8 cellular contexts compared by ENCODE assay signal in the genomic region with DNA sequence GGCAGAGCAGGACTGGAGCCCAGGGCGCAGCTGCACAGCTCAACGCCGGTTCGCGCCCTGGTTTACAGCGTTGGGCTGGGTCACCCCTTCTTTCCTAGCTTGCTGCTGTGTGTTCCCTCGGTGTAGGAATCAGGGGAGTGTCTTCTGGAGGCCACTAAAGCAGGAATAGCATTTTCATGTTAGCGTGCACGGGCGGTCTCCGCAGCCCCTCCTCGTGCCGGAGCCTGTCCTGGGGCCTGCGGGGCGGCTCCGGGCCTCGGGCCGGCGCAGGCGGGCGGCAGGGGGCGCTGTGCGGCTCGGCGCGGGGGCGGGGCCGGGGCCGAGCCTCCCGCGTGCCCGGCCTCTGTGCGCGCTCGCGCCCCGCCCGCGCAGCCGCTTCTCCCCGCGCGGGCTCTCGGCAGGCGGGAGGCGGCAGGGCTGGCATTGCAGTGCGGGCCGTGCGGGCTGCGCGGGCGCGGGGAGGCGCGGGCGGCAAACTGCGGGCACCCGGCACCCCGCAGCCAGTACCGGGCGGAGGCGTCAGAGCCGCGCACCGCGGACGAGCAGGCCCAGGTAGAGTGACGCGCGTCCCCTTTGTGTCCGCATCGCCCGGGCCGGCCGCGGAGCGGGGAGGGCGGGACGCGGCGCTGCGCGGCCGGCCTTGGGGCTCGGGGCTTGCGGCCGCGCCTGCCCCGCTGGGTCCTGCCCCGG. TPM values are rescaled to one million over a fixed set of nuclear protein-coding genes. Genes with fewer than 3 reads are reported as not detected.
DNase-seq lines count a peak whose midpoint lies in the region; ATAC-seq, FAIRE-seq and TF ChIP-seq lines count a peak whose summit lies in the region.

TSS of gene RNF144A (plus strand) at position 342 of the 690 bp plus-strand sequence. CDS start 79,515 bp downstream, outside the sequence.

- peaks cover 2% of the 10 kb centered on the region for H3K36me3 Mint-ChIP-seq in T-helper 17 cell (ENCODE audit: low read depth)
- peaks cover 2% of the 10 kb centered on the region for H3K36me3 Mint-ChIP-seq in astrocyte (ENCODE audit: low read depth, unreplicated experiment)

- H3K27me3 ChIP-seq in Karpas-422 (ENCODE audit: low read length), result no peaks in the 10 kb centered on the region
- H3K27me3 ChIP-seq in astrocyte (ENCODE audit: insufficient read depth, low read length), result no peaks in the 10 kb centered on the region

- DNase-seq in GDM1 (lab: John Stamatoyannopoulos, UW) (peak; percentile 35), Karpas-422 (peak; percentile 81), T-helper 17 cell (peak; percentile 66 to 77 (median 69)), astrocyte (ENCODE audit: low read depth) (no peak), hypothalamus (lab: John Stamatoyannopoulos, UW) (peak in 40 of 51 donors; percentile 27 to 86 (median 54)), skeletal muscle cell (ENCODE audit: low read depth) (no peak), cerebellar nuclear complex (lab: John Stamatoyannopoulos, UW) (no peak)

- no peaks in the 10 kb centered on the region for H3K9me3 ChIP-seq in Karpas-422 (ENCODE audit: low read length)
- H3K9me3 ChIP-seq in T-helper 17 cell (ENCODE audit: control insufficient read depth, low read length, poor library complexity, severe bottlenecking), result no peaks in the 10 kb centered on the region
- H3K9me3 ChIP-seq in astrocyte (ENCODE audit: insufficient read depth, low read depth, low read length), result peaks cover 2% of the 10 kb centered on the region

- H3K9ac ChIP-seq in Karpas-422 (ENCODE audit: low read length) (peak within 1 kb of the TSS; percentile 61), astrocyte (ENCODE audit: low read length) (peak within 1 kb of the TSS; percentile 86)

- H3K9me3 Mint-ChIP-seq in astrocyte (ENCODE audit: unreplicated experiment), result peaks cover 3% of the 10 kb centered on the region

- H3K4me1 ChIP-seq in Karpas-422 (ENCODE audit: low read length) (no peaks in the 10 kb centered on the region), astrocyte (ENCODE audit: insufficient read depth, low read length) (peaks cover 3% of the 10 kb centered on the region)

- H2AFZ ChIP-seq in Karpas-422 (ENCODE audit: low read length) (no peak within 1 kb of the TSS), astrocyte (ENCODE audit: low read depth, low read length) (peak within 1 kb of the TSS; percentile 95)

- H3K4me1 Mint-ChIP-seq in T-helper 17 cell (peaks cover 38% of the 10 kb centered on the region), astrocyte (ENCODE audit: low read depth, unreplicated experiment) (peaks cover 11% of the 10 kb centered on the region)

- H3K27me3 Mint-ChIP-seq in T-helper 17 cell, result no peaks in the 10 kb centered on the region
- H3K27me3 Mint-ChIP-seq in astrocyte (ENCODE audit: low read depth, unreplicated experiment), result no peaks in the 10 kb centered on the region

- H3K4me3 ChIP-seq in Karpas-422 (ENCODE audit: low read length) (peak within 1 kb of the TSS; percentile 57; the same call in 1 of the 2 replicates), astrocyte (ENCODE audit: insufficient read depth, low read depth, low read length) (peak within 1 kb of the TSS; percentile 61), skeletal muscle cell (ENCODE audit: low read depth, low read length) (peak within 1 kb of the TSS; percentile 53)

- H3K36me3 ChIP-seq in Karpas-422 (ENCODE audit: insufficient read depth, low read length) (no peaks in the 10 kb centered on the region), astrocyte (ENCODE audit: insufficient read depth, low read length) (no peaks in the 10 kb centered on the region)

- no peak for FAIRE-seq in astrocyte (lab: Jason Lieb, UNC)

- ATAC-seq in GM21737 (IDR thresholded peaks at IDR 0.05; ENCODE audit: unreplicated experiment) (peak; percentile 81), T-helper 17 cell (peak; percentile 90)

- H3K9me2 ChIP-seq in Karpas-422 (replicated peaks; ENCODE audit: insufficient read depth, low read length), result no peaks in the 10 kb centered on the region

- H4K20me1 ChIP-seq in Karpas-422 (ENCODE audit: insufficient read depth, low read depth, low read length), result no peaks in the 10 kb centered on the region
- peaks cover 23% of the 10 kb centered on the region for H4K20me1 ChIP-seq in astrocyte (ENCODE audit: insufficient read depth, low read length)

- TF ChIP-seq CTCF in astrocyte (IDR thresholded peaks at IDR 0.05; ENCODE audit: insufficient read depth, low read depth, low read length), result peak; percentile 31

- peak within 1 kb of the TSS; percentile 76 for H3K4me3 Mint-ChIP-seq in T-helper 17 cell
- peak within 1 kb of the TSS; percentile 76 for H3K4me3 Mint-ChIP-seq in astrocyte (ENCODE audit: unreplicated experiment)

- H3K27ac ChIP-seq in Karpas-422 (ENCODE audit: low read length), result no peak within 1 kb of the TSS
- peak within 1 kb of the TSS; percentile 42 for H3K27ac ChIP-seq in astrocyte (ENCODE audit: low read depth, low read length)

- H3K4me2 ChIP-seq in Karpas-422 (ENCODE audit: low read depth, low read length, poor library complexity, severe bottlenecking) (peak within 1 kb of the TSS; percentile 35), astrocyte (ENCODE audit: low read length) (peak within 1 kb of the TSS; percentile 93)

- no peaks in the 10 kb centered on the region for H3K79me2 ChIP-seq in Karpas-422 (ENCODE audit: low read length)
- no peaks in the 10 kb centered on the region for H3K79me2 ChIP-seq in astrocyte (ENCODE audit: insufficient read depth, low read length)

- H3K27ac Mint-ChIP-seq in T-helper 17 cell (peak within 1 kb of the TSS; percentile 67), astrocyte (ENCODE audit: unreplicated experiment) (no peak within 1 kb of the TSS)

RNA-seq across cellular contexts. Expression of gene RNF144A, which starts in this region (rescaled TPM):
- total RNA-seq in Karpas-422 (2014; rRNA removed; shearing (Covaris generic); ENCODE audit: low replicate concordance), result 0.07 and 0.29 TPM in 2 replicates
- total RNA-seq in T-helper 17 cell (10 to 100 TPM; 15.1 to 21.4 TPM), astrocyte (2.9 and 4.9 TPM in 2 replicates)

Comparison
In these comparisons a context has a peak if more than half of its experiments do, and no peak if none do; other contexts are left out.
1. Peak in DNase-seq, H3K4me3 ChIP-seq, H3K9ac ChIP-seq and H3K4me2 ChIP-seq in Karpas-422; RNA of the gene not detected or under 1 TPM.
2. DNase-seq: peak in GDM1 (single experiment), T-helper 17 cell (3 of 3) and hypothalamus (40 of 51); none in astrocyte (single experiment), skeletal muscle cell (single experiment) and cerebellar nuclear complex (0 of 2).
3. Peak in every context shown above with its lines, with median percentiles within 50 percentile points of each other: H3K4me3 ChIP-seq.